16 cellular contexts compared by ENCODE assay signal in genomic region chr9:113955076-113955752, GRCh38.
DNase-seq lines count a peak whose midpoint lies in the region; ATAC-seq and TF ChIP-seq lines count a peak whose summit lies in the region.
"Had no signal": no experiment of that assay in that cellular context is flagged by ENCODE, and none has a peak within 500 bp of the region (broad histone marks: within the 10 kb centered on the region; RNA-seq: fewer than 3 reads in every experiment).

No MANE protein-coding gene starts in this region.

- no peak for TF ChIP-seq POLR2A in prostate gland (IDR thresholded peaks at IDR 0.05)

- no peak overlapping the region for H3K27ac ChIP-seq in prostate gland

- H3K27me3 ChIP-seq in prostate gland (replicated peaks; ENCODE audit: insufficient read depth), result no peaks in the 10 kb centered on the region

- ATAC-seq in sciatic nerve, result peak; percentile 77
- ATAC-seq: esophagus mucosa had no signal

- TF ChIP-seq CTCF in foreskin fibroblast (IDR thresholded peaks at IDR 0.05; ENCODE audit: low read depth, low read length) (no peak), prostate gland (IDR thresholded peaks at IDR 0.05) (no peak)

- no peaks in the 10 kb centered on the region for H3K36me3 ChIP-seq in prostate gland

- no peak overlapping the region for H3K4me3 ChIP-seq in foreskin fibroblast (ENCODE audit: low read depth in 1 of 2, low read length in 2 of 2)
- H3K4me3 ChIP-seq in prostate gland, result no peak overlapping the region

- 87% methylated on average over 2 of the region's 2 CpGs for WGBS in prostate gland

- no peaks in the 10 kb centered on the region for H3K4me1 ChIP-seq in prostate gland (replicated peaks)

- peak; percentile 32 for DNase-seq in ELR (ENCODE audit: low read depth)
- peak; percentile 22 for DNase-seq in SK-MEL-5 (ENCODE audit: low read depth, low spot score)
- peak; percentile 51 to 77 for DNase-seq in foreskin fibroblast
- DNase-seq in sciatic nerve (ENCODE audit: low spot score), result no peak
- DNase-seq in NCI-H2171 treated with DMSO at 0.1 percent for 48 hours (lab: John Stamatoyannopoulos, UW), result no peak
- no peak for DNase-seq in HuH-7.5 (ENCODE audit: low spot score)
- no peak for DNase-seq in NCI-H2029 treated with DMSO at 0.1 percent for 48 hours (lab: John Stamatoyannopoulos, UW)
- DNase-seq in prostate gland (ENCODE audit: low spot score), result no peak
- DNase-seq: activated CD4-positive, CD25-positive, alpha-beta regulatory T cell treated with anti-CD3 and anti-CD28 coated beads, Interleukin-2, amount 50 U/mL, for 72 hours; activated naive CD4-positive, alpha-beta T cell treated with anti-CD3 and anti-CD28 coated beads, Interleukin-2, amount 10 ng/mL, durations not matched to agents 7 days and 5 days; DMS79; H9; midbrain; NCI-H1436 treated with DMSO at 0.1 percent for 48 hours; stimulated activated naive CD4-positive, alpha-beta T cell treated with Interleukin-2 at 50 U/mL for 16 hours had no signal

- intact Hi-C loops in sciatic nerve (cut with DNase I) (no loop called here), prostate gland (cut with DNase I) (loop anchor here (10.0 kb wide), 1 partner anchor 80 kb away; the partner anchor contains the start of gene ZNF618)

- in situ Hi-C loops in SK-MEL-5 (cut with HindIII; ENCODE audit: low pct_unique_long_range_greater_than_20kb, low sequenced_read_pairs), result no loop called here

- H3K9me3 ChIP-seq in prostate gland, result no peaks in the 10 kb centered on the region

Comparison
In these comparisons a context has a peak if more than half of its experiments do, and no peak if none do; other contexts are left out.
1. DNase-seq: peak in ELR (single experiment), SK-MEL-5 (single experiment) and foreskin fibroblast (2 of 2); none in sciatic nerve (single experiment), NCI-H2171 treated with DMSO at 0.1 percent for 48 hours (single experiment), HuH-7.5 (single experiment), NCI-H2029 treated with DMSO at 0.1 percent for 48 hours (single experiment) and prostate gland (single experiment).